Comparison of ENCODE assay signal across 27 cellular contexts in the genomic region with DNA sequence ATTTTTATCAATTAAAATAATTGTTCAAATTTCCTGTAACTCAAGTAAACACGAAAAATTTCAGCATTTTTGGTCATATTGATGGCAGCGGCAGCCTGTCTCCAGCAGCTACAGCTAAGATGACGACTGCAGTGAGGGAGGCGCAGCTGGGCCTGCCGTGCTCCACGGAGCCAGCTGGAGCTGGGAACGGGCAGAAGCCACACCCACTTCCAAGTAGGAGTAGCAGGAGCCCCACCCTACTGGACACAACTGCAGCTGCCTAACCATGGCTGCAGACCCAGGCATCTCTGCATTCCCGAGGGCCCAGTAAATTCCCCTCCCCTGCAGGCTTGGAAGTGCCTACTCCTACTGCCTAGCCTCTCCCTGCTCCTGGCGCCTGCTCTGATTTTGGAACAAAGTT.
DNase-seq lines count a peak whose midpoint lies in the region; ATAC-seq and TF ChIP-seq lines count a peak whose summit lies in the region.
"Had no signal": no experiment of that assay in that cellular context is flagged by ENCODE, and none has a peak within 500 bp of the region (broad histone marks: within the 10 kb centered on the region; RNA-seq: fewer than 3 reads in every experiment).

No MANE protein-coding gene starts in this region.

- no peak overlapping the region for H2AFZ ChIP-seq in trophoblast cell (ENCODE audit: insufficient read depth, low read length, poor library complexity)

- no peak for TF ChIP-seq CTCF in GM10266 (IDR thresholded peaks at IDR 0.05; ENCODE audit: control insufficient read depth, insufficient read depth, low read depth, missing control alignments)
- no peak for TF ChIP-seq CTCF in gastrocnemius medialis (IDR thresholded peaks at IDR 0.05 in 4 of 5, conservative IDR thresholded peaks at IDR 0.05 in 1 of 5)

- no peak overlapping the region for H3K18ac ChIP-seq in trophoblast cell (ENCODE audit: low read length)

- H3K36me3 ChIP-seq in trophoblast cell (ENCODE audit: control insufficient read depth in 1 of 2, insufficient read depth in 2 of 2, low read length in 2 of 2) (no peaks in the 10 kb centered on the region), gastrocnemius medialis (no peaks in the 10 kb centered on the region)
- H3K36me3 ChIP-seq: ovary, spleen had no signal

- H3K9me3 ChIP-seq in trophoblast cell (ENCODE audit: insufficient read depth, low read depth, low read length) = peaks cover 5% of the 10 kb centered on the region
- no peaks in the 10 kb centered on the region for H3K9me3 ChIP-seq in gastrocnemius medialis
- H3K9me3 ChIP-seq: ovary had no signal

- no peaks in the 10 kb centered on the region for H3K27me3 ChIP-seq in trophoblast cell (ENCODE audit: insufficient read depth, low read length)
- H3K27me3 ChIP-seq in gastrocnemius medialis = no peaks in the 10 kb centered on the region
- H3K27me3 ChIP-seq: spleen had no signal

- no CpG with 5 or more reads among the region's 9 CpGs for WGBS in trophoblast cell (ENCODE audit: extremely low coverage, insufficient coverage, insufficient read length)

- H2AK5ac ChIP-seq in trophoblast cell (ENCODE audit: low read length) = no peak overlapping the region

- no peaks in the 10 kb centered on the region for H3K79me1 ChIP-seq in trophoblast cell (ENCODE audit: low read length)

- DNase-seq in NCI-H82 (lab: John Stamatoyannopoulos, UW) = peak; percentile 12
- no peak for DNase-seq in NCI-H82 treated with DMSO at 0.1 percent for 48 hours (lab: John Stamatoyannopoulos, UW; ENCODE audit: unreplicated experiment)
- peak; percentile 84 for DNase-seq in SK-N-DZ (ENCODE audit: low spot score)
- DNase-seq in islet precursor cell = peak; percentile 75
- DNase-seq in trophoblast cell = peak; percentile 2 to 18
- DNase-seq in putamen (ENCODE audit: low spot score) = no peak
- no peak for DNase-seq in GM10266 (ENCODE audit: extremely low spot score)
- DNase-seq in gastrocnemius medialis = no peak
- DNase-seq: activated CD8-positive, alpha-beta memory T cell treated with anti-CD3 and anti-CD28 coated beads for 24 hours; activated naive CD4-positive, alpha-beta T cell treated with Interleukin-2 at 50 U/mL for 16 hours; activated T-cell treated with anti-CD3 and anti-CD28 coated beads, Interleukin-2, amount 50 U/mL, for 4 hours; CD8-positive, alpha-beta T cell; effector CD8-positive, alpha-beta T cell; foreskin melanocyte; GDM1; hippocampal formation; Kasumi-1; mammary epithelial cell; naive thymus-derived CD4-positive, alpha-beta T cell; NCI-H1048; NCI-H1694 treated with DMSO at 0.1 percent for 48 hours; ovary; PC-3; SIG-M5; spleen; stimulated activated CD4-positive, alpha-beta T cell treated with anti-CD3 and anti-CD28 coated beads, Interleukin-2, amount 100 ng/mL, for 48 hours had no signal

- no peak overlapping the region for H3K4me2 ChIP-seq in trophoblast cell (ENCODE audit: low read length)

- no peak overlapping the region for H2BK12ac ChIP-seq in trophoblast cell (ENCODE audit: low read length)

- H3K14ac ChIP-seq in trophoblast cell (ENCODE audit: low read length) = no peak overlapping the region

- H3K27ac ChIP-seq in trophoblast cell (ENCODE audit: low read depth, low read length) (no peak overlapping the region), gastrocnemius medialis (no peak overlapping the region)
- H3K27ac ChIP-seq: ovary, spleen had no signal

- no peak for TF ChIP-seq POLR2A in gastrocnemius medialis (IDR thresholded peaks at IDR 0.05)

- H4K8ac ChIP-seq in trophoblast cell (ENCODE audit: low read depth, low read length) = no peak overlapping the region

- H3K4ac ChIP-seq in trophoblast cell (ENCODE audit: low read depth, low read length) = no peak overlapping the region

- no peak overlapping the region for H3K9ac ChIP-seq in trophoblast cell (ENCODE audit: low read length)

- no peak for ATAC-seq in gastrocnemius medialis
- ATAC-seq: activated T-cell treated with anti-CD3 and anti-CD28 coated beads, Interleukin-2, amount 50 U/mL, for 4 hours; CD8-positive, alpha-beta T cell; naive thymus-derived CD4-positive, alpha-beta T cell; PC-3; stimulated activated memory B cell treated with anti-CD40 and anti-IgM and Interleukin-4, amounts not matched to agents 10 μg/mL and 1 μg/mL and 100 μg/mL, for 72 hours had no signal

- H3K4me3 ChIP-seq in trophoblast cell (ENCODE audit: low read depth, low read length) = no peak overlapping the region
- H3K4me3 ChIP-seq in gastrocnemius medialis = no peak overlapping the region
- H3K4me3 ChIP-seq: ovary, spleen had no signal

- H4K91ac ChIP-seq in trophoblast cell (ENCODE audit: low read depth, low read length) = no peak overlapping the region

- H2BK120ac ChIP-seq in trophoblast cell (ENCODE audit: insufficient read depth, low read length, poor library complexity) = no peak overlapping the region

- intact Hi-C loops in gastrocnemius medialis (cut with DNase I; ENCODE audit: low total_unique reads) = no loop called here

- in situ Hi-C loops in gastrocnemius medialis (cut with MboI; ENCODE audit: low sequenced_read_pairs in 4 of 4) = no loop called here

- no peak overlapping the region for H3K23ac ChIP-seq in trophoblast cell (ENCODE audit: low read length)

- H2BK5ac ChIP-seq in trophoblast cell (ENCODE audit: low read depth, low read length, poor library complexity) = no peak overlapping the region

- H3K4me1 ChIP-seq in trophoblast cell (ENCODE audit: control insufficient read depth in 1 of 2, insufficient read depth in 2 of 2, low read length in 2 of 2) (no peaks in the 10 kb centered on the region), gastrocnemius medialis (no peaks in the 10 kb centered on the region)
- H3K4me1 ChIP-seq: spleen had no signal

- no peaks in the 10 kb centered on the region for H3K79me2 ChIP-seq in trophoblast cell (ENCODE audit: control insufficient read depth, insufficient read depth, low read length, poor library complexity)

- H4K12ac ChIP-seq in trophoblast cell (ENCODE audit: low read depth, low read length) = no peak overlapping the region

Comparison
In these comparisons a context has a peak if more than half of its experiments do, and no peak if none do; other contexts are left out.
1. DNase-seq: peak in NCI-H82 (single experiment), SK-N-DZ (single experiment), islet precursor cell (single experiment) and trophoblast cell (2 of 2); none in NCI-H82 treated with DMSO at 0.1 percent for 48 hours (single experiment), putamen (single experiment), GM10266 (single experiment) and gastrocnemius medialis (0 of 2).